Comparison of ENCODE assay signal across 8 cellular contexts in genomic region chr18:35040988-35041751, GRCh38. TPM values are rescaled to one million over a fixed set of nuclear protein-coding genes. Genes with fewer than 3 reads are reported as not detected.
DNase-seq lines count a peak whose midpoint lies in the region; ATAC-seq and TF ChIP-seq lines count a peak whose summit lies in the region.

Gene MAPRE2 (plus strand): TSS chr18:35041413. CDS start chr18:35041540, 127 bp downstream.

- H3K36me3 Mint-ChIP-seq in WTC11 = no peaks in the 10 kb centered on the region

- CTCF ChIA-PET in AG04449 (lab: Yijun Ruan, JAX) (interaction anchor here (0.7 to 2.6 kb wide), 9 partner anchors 9 to 175 kb away, joined by 3 to 27 read pairs (median 4); no protein-coding TSS in a partner anchor), WTC11 (lab: Charles Lee) (interaction anchor here (0.6 to 2.8 kb wide), 11 partner anchors 10 to 816 kb away, joined by 3 to 18 read pairs (median 4); no protein-coding TSS in a partner anchor)

- POLR2A ChIA-PET in AG04449 (lab: Yijun Ruan, JAX) = interaction anchor here (0.6 to 2.2 kb wide), 4 partner anchors 12 to 57 kb away, joined by 3 to 12 read pairs (median 4); no protein-coding TSS in a partner anchor
- POLR2A ChIA-PET in WTC11 (lab: Charles Lee) = interaction anchor here (0.6 to 1.6 kb wide), 9 partner anchors 15 to 668 kb away, joined by 3 to 6 read pairs (median 4); no protein-coding TSS in a partner anchor

- DNase-seq in AG04449 (ENCODE audit: low read depth, low spot score) = peak; percentile 75
- DNase-seq in NCI-H2227 treated with DMSO at 0.1 percent for 48 hours (lab: John Stamatoyannopoulos, UW) = peak; percentile 97
- peak; percentile 99 for DNase-seq in WTC11 (ENCODE audit: low spot score)
- DNase-seq in cardiac fibroblast (ENCODE audit: low read depth in 2 of 2) = peak; percentile 97 to 99
- DNase-seq in iPS-NIHi7 (ENCODE audit: extremely low spot score) = peak; percentile 99
- DNase-seq in smooth muscle cell of the brain vasculature (ENCODE audit: low read depth, low spot score) = peak; percentile 85

- H3K4me3 Mint-ChIP-seq in WTC11 = peak within 1 kb of the TSS; percentile 95

- peaks cover 52% of the 10 kb centered on the region for H3K4me1 Mint-ChIP-seq in WTC11

- no peaks in the 10 kb centered on the region for H3K9me3 Mint-ChIP-seq in WTC11

- ATAC-seq in GM18907 (IDR thresholded peaks at IDR 0.05; ENCODE audit: unreplicated experiment) = peak; percentile 79
- ATAC-seq in HG03159 (IDR thresholded peaks at IDR 0.05; ENCODE audit: unreplicated experiment) = peak; percentile 78
- peak; percentile 92 for ATAC-seq in WTC11

- TF ChIP-seq CTCF in AG04449 (IDR thresholded peaks at IDR 0.05; ENCODE audit: insufficient read depth, low read length, missing control alignments) (no peak), WTC11 (IDR thresholded peaks at IDR 0.05) (no peak), cardiac fibroblast (IDR thresholded peaks at IDR 0.05; ENCODE audit: low read depth, low read length) (no peak)

- H3K4me3 ChIP-seq in AG04449 (ENCODE audit: low read depth, low read length) (peak within 1 kb of the TSS; percentile 98), cardiac fibroblast (replicated peaks in 1 of 2; ENCODE audit: low read depth in 2 of 2, low read length in 2 of 2) (peak within 1 kb of the TSS; percentile 92)

- peak within 1 kb of the TSS; percentile 81 for H3K27ac Mint-ChIP-seq in WTC11

- H3K27me3 Mint-ChIP-seq in WTC11 (ENCODE audit: low read depth) = no peaks in the 10 kb centered on the region; the same call in 1 of the 2 replicates

TF ChIP-seq in WTC11, 78 proteins besides CTCF, POLR2A, EP300 and RAD21 (continues in another document):
- no peak for TF ChIP-seq NFATC4 (CRISPR knock-in tag; IDR thresholded peaks at IDR 0.05)
- TF ChIP-seq FOXK1 (CRISPR knock-in tag; IDR thresholded peaks at IDR 0.05) = peak; percentile 39; the same call in 1 of the 2 replicates
- TF ChIP-seq, protein P1, sequence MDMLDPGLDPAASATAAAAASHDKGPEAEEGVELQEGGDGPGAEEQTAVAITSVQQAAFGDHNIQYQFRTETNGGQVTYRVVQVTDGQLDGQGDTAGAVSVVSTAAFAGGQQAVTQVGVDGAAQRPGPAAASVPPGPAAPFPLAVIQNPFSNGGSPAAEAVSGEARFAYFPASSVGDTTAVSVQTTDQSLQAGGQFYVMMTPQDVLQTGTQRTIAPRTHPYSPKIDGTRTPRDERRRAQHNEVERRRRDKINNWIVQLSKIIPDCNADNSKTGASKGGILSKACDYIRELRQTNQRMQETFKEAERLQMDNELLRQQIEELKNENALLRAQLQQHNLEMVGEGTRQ (CRISPR knock-in tag; IDR thresholded peaks at IDR 0.05) = peak; percentile 99
- TF ChIP-seq ZNF317 (CRISPR knock-in tag; IDR thresholded peaks at IDR 0.05; ENCODE audit: borderline replicate concordance, low read depth) = no peak
- TF ChIP-seq FOXP1 (CRISPR knock-in tag; IDR thresholded peaks at IDR 0.05; ENCODE audit: borderline replicate concordance) = peak; percentile 74; the same call in 1 of the 2 replicates
- TF ChIP-seq PRDM15 (CRISPR knock-in tag; IDR thresholded peaks at IDR 0.05) = peak; percentile 28; the same call in 1 of the 2 replicates
- TF ChIP-seq, protein P2, sequence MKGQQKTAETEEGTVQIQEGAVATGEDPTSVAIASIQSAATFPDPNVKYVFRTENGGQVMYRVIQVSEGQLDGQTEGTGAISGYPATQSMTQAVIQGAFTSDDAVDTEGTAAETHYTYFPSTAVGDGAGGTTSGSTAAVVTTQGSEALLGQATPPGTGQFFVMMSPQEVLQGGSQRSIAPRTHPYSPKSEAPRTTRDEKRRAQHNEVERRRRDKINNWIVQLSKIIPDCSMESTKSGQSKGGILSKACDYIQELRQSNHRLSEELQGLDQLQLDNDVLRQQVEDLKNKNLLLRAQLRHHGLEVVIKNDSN (CRISPR knock-in tag; IDR thresholded peaks at IDR 0.05) = peak; percentile 99
- TF ChIP-seq, protein P3, sequence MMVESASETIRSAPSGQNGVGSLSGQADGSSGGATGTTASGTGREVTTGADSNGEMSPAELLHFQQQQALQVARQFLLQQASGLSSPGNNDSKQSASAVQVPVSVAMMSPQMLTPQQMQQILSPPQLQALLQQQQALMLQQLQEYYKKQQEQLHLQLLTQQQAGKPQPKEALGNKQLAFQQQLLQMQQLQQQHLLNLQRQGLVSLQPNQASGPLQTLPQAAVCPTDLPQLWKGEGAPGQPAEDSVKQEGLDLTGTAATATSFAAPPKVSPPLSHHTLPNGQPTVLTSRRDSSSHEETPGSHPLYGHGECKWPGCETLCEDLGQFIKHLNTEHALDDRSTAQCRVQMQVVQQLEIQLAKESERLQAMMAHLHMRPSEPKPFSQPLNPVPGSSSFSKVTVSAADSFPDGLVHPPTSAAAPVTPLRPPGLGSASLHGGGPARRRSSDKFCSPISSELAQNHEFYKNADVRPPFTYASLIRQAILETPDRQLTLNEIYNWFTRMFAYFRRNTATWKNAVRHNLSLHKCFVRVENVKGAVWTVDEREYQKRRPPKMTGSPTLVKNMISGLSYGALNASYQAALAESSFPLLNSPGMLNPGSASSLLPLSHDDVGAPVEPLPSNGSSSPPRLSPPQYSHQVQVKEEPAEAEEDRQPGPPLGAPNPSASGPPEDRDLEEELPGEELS (CRISPR knock-in tag; IDR thresholded peaks at IDR 0.05) = peak; percentile 76; the same call in 1 of the 2 replicates
- peak; percentile 21; the same call in 1 of the 2 replicates for TF ChIP-seq GABPB1 (CRISPR knock-in tag; IDR thresholded peaks at IDR 0.05)
- 0 out of 2 replicates have a peak, but pooled peaks have one; percentile 54 for TF ChIP-seq TEAD1 (CRISPR knock-in tag; IDR thresholded peaks at IDR 0.05)
- TF ChIP-seq CREM (CRISPR knock-in tag; IDR thresholded peaks at IDR 0.05) = peak; percentile 69; the same call in 1 of the 2 replicates
- 0 out of 2 replicates have a peak, but pooled peaks have one; percentile 54 for TF ChIP-seq CREB1 (CRISPR knock-in tag; IDR thresholded peaks at IDR 0.05)
- TF ChIP-seq ATF6 (CRISPR knock-in tag; IDR thresholded peaks at IDR 0.05) = no peak
- peak; percentile 81; the same call in 1 of the 2 replicates for TF ChIP-seq SP1 (CRISPR knock-in tag; conservative IDR thresholded peaks at IDR 0.05)
- TF ChIP-seq, protein P4, sequence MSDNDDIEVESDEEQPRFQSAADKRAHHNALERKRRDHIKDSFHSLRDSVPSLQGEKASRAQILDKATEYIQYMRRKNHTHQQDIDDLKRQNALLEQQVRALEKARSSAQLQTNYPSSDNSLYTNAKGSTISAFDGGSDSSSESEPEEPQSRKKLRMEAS (CRISPR knock-in tag; IDR thresholded peaks at IDR 0.05) = peak; percentile 93
- no peak for TF ChIP-seq NFYB (CRISPR knock-in tag; conservative IDR thresholded peaks at IDR 0.05; ENCODE audit: low read depth)

RNA-seq across cellular contexts. Expression of gene MAPRE2, which starts in this region (rescaled TPM):
- 20.4 to 21.2 TPM (median 20.8 TPM) in 3 replicates for total RNA-seq in WTC11 (2021)

Comparison
In these comparisons a context has a peak if more than half of its experiments do, and no peak if none do; other contexts are left out.
1. Peak in every context shown above with its lines: DNase-seq, ATAC-seq and H3K4me3 ChIP-seq.